ENCODE assay signal across 8 cellular contexts in genomic region chr17:68346448-68346847, GRCh38. TPM values are rescaled to one million over a fixed set of nuclear protein-coding genes. Genes with fewer than 3 reads are reported as not detected.
DNase-seq lines count a peak whose midpoint lies in the region; ATAC-seq and TF ChIP-seq lines count a peak whose summit lies in the region.

No MANE protein-coding gene starts in this region.

- ATAC-seq in HG03354 (IDR thresholded peaks at IDR 0.05; ENCODE audit: poor library complexity, severe bottlenecking, unreplicated experiment) (peak; percentile 80), HG02870 (IDR thresholded peaks at IDR 0.05; ENCODE audit: unreplicated experiment) (no peak)

- peak; percentile 61 for DNase-seq in activated CD4-positive, alpha-beta T cell treated with anti-CD3 and anti-CD28 coated beads, Interleukin-2, amount 50 U/mL, for 1 hour
- DNase-seq in cardiac septum (ENCODE audit: low spot score) (peak; percentile 90), iPS-NIHi7 (ENCODE audit: extremely low spot score) (no peak), HCEC 1CT (no peak)
- peak; percentile 33 for DNase-seq in stimulated activated CD8-positive, alpha-beta memory T cell treated with anti-CD3 and anti-CD28 coated beads, Interleukin-15, amount 100 ng/mL, for 24 hours (ENCODE audit: low read depth)

- TF ChIP-seq POLR2A in GM18951 (IDR thresholded peaks at IDR 0.05; ENCODE audit: extremely low read depth, insufficient read depth, insufficient read length) = peak; percentile 35

- intact Hi-C loops in cardiac septum (cut with DNase I) = no loop called here

- in situ Hi-C loops in GM18951 (cut with MboI; ENCODE audit: low sequenced_read_pairs, unreplicated experiment) = no loop called here

RNA-seq across cellular contexts. Expression of gene ARSG, which starts 55.2 kb away (rescaled TPM):
- total RNA-seq in cardiac septum = 2.7 TPM

RNA-seq across cellular contexts. Expression of gene SLC16A6, which starts 55.5 kb away (rescaled TPM):
- total RNA-seq in cardiac septum = 0.19 TPM

Comparison
In these comparisons a context has a peak if more than half of its experiments do, and no peak if none do; other contexts are left out.
1. DNase-seq: peak in activated CD4-positive, alpha-beta T cell treated with anti-CD3 and anti-CD28 coated beads, Interleukin-2, amount 50 U/mL, for 1 hour (single experiment), cardiac septum (single experiment) and stimulated activated CD8-positive, alpha-beta memory T cell treated with anti-CD3 and anti-CD28 coated beads, Interleukin-15, amount 100 ng/mL, for 24 hours (single experiment); none in iPS-NIHi7 (single experiment) and HCEC 1CT (single experiment).